18 cellular contexts compared by ENCODE assay signal in genomic region chr5:179273441-179274145, GRCh38.
DNase-seq lines count a peak whose midpoint lies in the region; ATAC-seq, FAIRE-seq and TF ChIP-seq lines count a peak whose summit lies in the region.
"Had no signal": no experiment of that assay in that cellular context is flagged by ENCODE, and none has a peak within 500 bp of the region (broad histone marks: within the 10 kb centered on the region; RNA-seq: fewer than 3 reads in every experiment).

No MANE protein-coding gene starts in this region.

- no peak overlapping the region for H3K27ac Mint-ChIP-seq in activated CD8-positive, alpha-beta memory T cell treated with anti-CD3 and anti-CD28 coated beads, Interleukin-2, amount 10 ng/mL, durations not matched to agents 7 days and 5 days
- H3K27ac Mint-ChIP-seq: CD8-positive, alpha-beta T cell; T-helper 2 cell treated with Interferon-gamma antibody and Interleukin-4, amounts not matched to agents 5 μg/mL and 100 μg/mL, for 36 hours had no signal

- no peak for ATAC-seq in Right ventricle myocardium inferior
- no peak for ATAC-seq in aorta (ENCODE audit: low FRiP score)
- no peak for ATAC-seq in HG02938 (IDR thresholded peaks at IDR 0.05; ENCODE audit: unreplicated experiment)
- ATAC-seq in GM19455 (IDR thresholded peaks at IDR 0.05; ENCODE audit: unreplicated experiment) = no peak
- ATAC-seq in activated CD8-positive, alpha-beta memory T cell treated with anti-CD3 and anti-CD28 coated beads, Interleukin-2, amount 10 ng/mL, durations not matched to agents 7 days and 5 days = no peak
- ATAC-seq: CD8-positive, alpha-beta T cell had no signal

- no peak overlapping the region for H3K4me3 ChIP-seq in left ventricle myocardium inferior
- no peak overlapping the region for H3K4me3 ChIP-seq in kidney (ENCODE audit: low read length in 2 of 2)
- H3K4me3 ChIP-seq in aorta (ENCODE audit: low read length in 2 of 2) = no peak overlapping the region
- H3K4me3 ChIP-seq: HAP-1, PC-9 had no signal

- CTCF ChIA-PET in activated CD8-positive, alpha-beta memory T cell treated with anti-CD3 and anti-CD28 coated beads, Interleukin-2, amount 10 ng/mL, durations not matched to agents 7 days and 5 days (lab: Charles Lee) = interaction anchor here (0.6 kb wide), 1 partner anchor 409 kb away, joined by 5 read pairs; no protein-coding TSS in a partner anchor

- H3K9me3 ChIP-seq in left ventricle myocardium inferior (replicated peaks) = no peaks in the 10 kb centered on the region
- no peaks in the 10 kb centered on the region for H3K9me3 ChIP-seq in kidney (ENCODE audit: control insufficient read depth in 1 of 2, low read length in 2 of 2)
- no peaks in the 10 kb centered on the region for H3K9me3 ChIP-seq in aorta (ENCODE audit: control insufficient read depth, low read length)
- H3K9me3 ChIP-seq: HAP-1 had no signal

- H3K27ac ChIP-seq in left ventricle myocardium inferior (replicated peaks) (no peak overlapping the region), kidney (ENCODE audit: low read depth in 2 of 2, low read length in 2 of 2) (no peak overlapping the region), aorta (ENCODE audit: low read depth in 1 of 2, low read length in 2 of 2) (no peak overlapping the region)
- H3K27ac ChIP-seq: PC-9 had no signal

- H3K27me3 Mint-ChIP-seq in activated CD8-positive, alpha-beta memory T cell treated with anti-CD3 and anti-CD28 coated beads, Interleukin-2, amount 10 ng/mL, durations not matched to agents 7 days and 5 days = no peaks in the 10 kb centered on the region

- H3K9ac ChIP-seq in kidney (ENCODE audit: low read length in 2 of 2) = no peak overlapping the region

- H3K4me1 Mint-ChIP-seq in activated CD8-positive, alpha-beta memory T cell treated with anti-CD3 and anti-CD28 coated beads, Interleukin-2, amount 10 ng/mL, durations not matched to agents 7 days and 5 days = no peaks in the 10 kb centered on the region

- H3K27me3 ChIP-seq in left ventricle myocardium inferior (ENCODE audit: low read depth) = peaks cover 34% of the 10 kb centered on the region
- no peaks in the 10 kb centered on the region for H3K27me3 ChIP-seq in aorta (ENCODE audit: control insufficient read depth in 1 of 2, insufficient read depth in 2 of 2, low read length in 1 of 2)

- H3K4me3 Mint-ChIP-seq in activated CD8-positive, alpha-beta memory T cell treated with anti-CD3 and anti-CD28 coated beads, Interleukin-2, amount 10 ng/mL, durations not matched to agents 7 days and 5 days = no peak overlapping the region
- H3K4me3 Mint-ChIP-seq: CD8-positive, alpha-beta T cell; T-helper 2 cell treated with Interferon-gamma antibody and Interleukin-4, amounts not matched to agents 5 μg/mL and 100 μg/mL, for 36 hours had no signal

- peaks cover 34% of the 10 kb centered on the region for H3K4me1 ChIP-seq in left ventricle myocardium inferior
- H3K4me1 ChIP-seq in kidney (ENCODE audit: control insufficient read depth in 1 of 2, insufficient read depth in 1 of 2, low read depth in 1 of 2, low read length in 2 of 2) = peaks cover 0 to 12% of the 10 kb centered on the region in 2 donors
- no peaks in the 10 kb centered on the region for H3K4me1 ChIP-seq in aorta (ENCODE audit: control insufficient read depth in 1 of 2, insufficient read depth in 2 of 2, low read length in 2 of 2)
- H3K4me1 ChIP-seq: HAP-1 had no signal

- WGBS in aorta, 2 donors = 81 to 83% methylated on average over 10 of the region's 10 CpGs

- TF ChIP-seq CTCF in left ventricle myocardium inferior (IDR thresholded peaks at IDR 0.05; ENCODE audit: borderline replicate concordance) = no peak
- no peak for TF ChIP-seq CTCF in kidney (IDR thresholded peaks at IDR 0.05; ENCODE audit: borderline replicate concordance, extremely low read depth, insufficient read depth)

- no peaks in the 10 kb centered on the region for H3K36me3 Mint-ChIP-seq in activated CD8-positive, alpha-beta memory T cell treated with anti-CD3 and anti-CD28 coated beads, Interleukin-2, amount 10 ng/mL, durations not matched to agents 7 days and 5 days
- H3K36me3 Mint-ChIP-seq: CD8-positive, alpha-beta T cell had no signal

- no peak for FAIRE-seq in kidney (lab: Jason Lieb, UNC)
- FAIRE-seq: endometrium had no signal

- H3K36me3 ChIP-seq in left ventricle myocardium inferior (no peaks in the 10 kb centered on the region), kidney (ENCODE audit: control insufficient read depth in 1 of 2, insufficient read depth in 2 of 2, low read length in 2 of 2) (no peaks in the 10 kb centered on the region), aorta (ENCODE audit: control insufficient read depth in 1 of 2, insufficient read depth in 2 of 2, low read length in 1 of 2) (no peaks in the 10 kb centered on the region)
- H3K36me3 ChIP-seq: HAP-1 had no signal

- intact Hi-C loops in Right ventricle myocardium inferior (cut with DNase I) = no loop called here
- intact Hi-C loops in left ventricle myocardium inferior (cut with micrococcal nuclease) = no loop called here
- intact Hi-C loops in kidney (cut with DNase I) = no loop called here
- intact Hi-C loops in posterior vena cava (cut with DNase I) = loop anchor here in 1 of 2 donors (1.0 to 2.0 kb wide), 2 partner anchors 53 to 70 kb away; no protein-coding TSS in a partner anchor
- intact Hi-C loops in aorta (cut with DNase I) = no loop called here

- DNase-seq in Right ventricle myocardium inferior (ENCODE audit: missing footprints) (peak; percentile 33), left ventricle myocardium inferior (no peak), kidney (peak; percentile 41), posterior vena cava (ENCODE audit: low spot score) (peak; percentile 58), aorta (peak; percentile 37 to 63)
- DNase-seq in activated CD8-positive, alpha-beta memory T cell treated with anti-CD3 and anti-CD28 coated beads, Interleukin-2, amount 10 ng/mL, durations not matched to agents 7 days and 5 days = no peak
- DNase-seq: CD8-positive, alpha-beta T cell; NCI-H1417 treated with DMSO at 0.1 percent for 48 hours; NCI-H2171 treated with DMSO at 0.1 percent for 48 hours; NCI-H774; PC-9; stimulated activated CD4-positive, alpha-beta T cell treated with anti-CD3 and anti-CD28 coated beads, Interleukin-1b, Interleukin-23, amount 100 ng/mL, for 48 hours; substantia nigra had no signal

- no peaks in the 10 kb centered on the region for H3K9me3 Mint-ChIP-seq in activated CD8-positive, alpha-beta memory T cell treated with anti-CD3 and anti-CD28 coated beads, Interleukin-2, amount 10 ng/mL, durations not matched to agents 7 days and 5 days (ENCODE audit: low read depth)
- H3K9me3 Mint-ChIP-seq: CD8-positive, alpha-beta T cell; T-helper 2 cell treated with Interferon-gamma antibody and Interleukin-4, amounts not matched to agents 5 μg/mL and 100 μg/mL, for 36 hours had no signal

Comparison
In these comparisons a context has a peak if more than half of its experiments do, and no peak if none do; other contexts are left out.
1. DNase-seq: peak in Right ventricle myocardium inferior (single experiment), kidney (single experiment), posterior vena cava (single experiment) and aorta (2 of 2); none in left ventricle myocardium inferior (single experiment) and activated CD8-positive, alpha-beta memory T cell treated with anti-CD3 and anti-CD28 coated beads, Interleukin-2, amount 10 ng/mL, durations not matched to agents 7 days and 5 days (single experiment).